Comparison of ENCODE assay signal across 1 cellular context in the genomic region with DNA sequence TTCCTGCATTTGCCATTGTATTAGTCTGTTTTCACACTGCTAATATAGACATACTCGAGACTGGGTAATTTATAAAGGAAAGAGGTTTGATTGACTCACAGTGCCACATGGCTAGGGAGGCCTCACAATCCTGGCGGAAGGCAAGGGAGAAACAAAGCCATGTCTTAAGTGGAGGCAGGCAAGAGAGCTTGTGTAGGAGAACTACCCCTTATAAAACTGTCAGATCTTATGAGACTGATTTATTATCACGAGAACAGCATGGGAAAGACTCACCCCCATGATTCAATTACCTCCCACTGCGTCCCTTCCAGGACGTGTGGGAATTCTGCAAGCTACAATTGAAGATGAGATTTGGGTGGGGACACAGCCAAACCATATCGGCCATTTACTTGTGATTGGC.
TF ChIP-seq lines count a peak whose summit lies in the region.

No MANE protein-coding gene starts in this region.

TF ChIP-seq in WTC11, 78 proteins besides CTCF, POLR2A, EP300 and RAD21:
- TF ChIP-seq, protein P1, sequence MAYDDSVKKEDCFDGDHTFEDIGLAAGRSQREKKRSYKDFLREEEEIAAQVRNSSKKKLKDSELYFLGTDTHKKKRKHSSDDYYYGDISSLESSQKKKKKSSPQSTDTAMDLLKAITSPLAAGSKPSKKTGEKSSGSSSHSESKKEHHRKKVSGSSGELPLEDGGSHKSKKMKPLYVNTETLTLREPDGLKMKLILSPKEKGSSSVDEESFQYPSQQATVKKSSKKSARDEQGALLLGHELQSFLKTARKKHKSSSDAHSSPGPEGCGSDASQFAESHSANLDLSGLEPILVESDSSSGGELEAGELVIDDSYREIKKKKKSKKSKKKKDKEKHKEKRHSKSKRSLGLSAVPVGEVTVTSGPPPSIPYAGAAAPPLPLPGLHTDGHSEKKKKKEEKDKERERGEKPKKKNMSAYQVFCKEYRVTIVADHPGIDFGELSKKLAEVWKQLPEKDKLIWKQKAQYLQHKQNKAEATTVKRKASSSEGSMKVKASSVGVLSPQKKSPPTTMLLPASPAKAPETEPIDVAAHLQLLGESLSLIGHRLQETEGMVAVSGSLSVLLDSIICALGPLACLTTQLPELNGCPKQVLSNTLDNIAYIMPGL (CRISPR knock-in tag; IDR thresholded peaks at IDR 0.05): no peak
- TF ChIP-seq FOXK1 (CRISPR knock-in tag; IDR thresholded peaks at IDR 0.05) (no peak), JAZF1 (CRISPR knock-in tag; IDR thresholded peaks at IDR 0.05) (no peak), ETV6 (CRISPR knock-in tag; IDR thresholded peaks at IDR 0.05) (no peak), ZNF416 (CRISPR knock-in tag; IDR thresholded peaks at IDR 0.05) (no peak), ZNF263 (CRISPR knock-in tag; IDR thresholded peaks at IDR 0.05; ENCODE audit: low read depth) (no peak)
- TF ChIP-seq, protein P2, sequence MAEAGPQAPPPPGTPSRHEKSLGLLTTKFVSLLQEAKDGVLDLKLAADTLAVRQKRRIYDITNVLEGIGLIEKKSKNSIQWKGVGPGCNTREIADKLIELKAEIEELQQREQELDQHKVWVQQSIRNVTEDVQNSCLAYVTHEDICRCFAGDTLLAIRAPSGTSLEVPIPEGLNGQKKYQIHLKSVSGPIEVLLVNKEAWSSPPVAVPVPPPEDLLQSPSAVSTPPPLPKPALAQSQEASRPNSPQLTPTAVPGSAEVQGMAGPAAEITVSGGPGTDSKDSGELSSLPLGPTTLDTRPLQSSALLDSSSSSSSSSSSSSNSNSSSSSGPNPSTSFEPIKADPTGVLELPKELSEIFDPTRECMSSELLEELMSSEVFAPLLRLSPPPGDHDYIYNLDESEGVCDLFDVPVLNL (CRISPR knock-in tag; IDR thresholded peaks at IDR 0.05; ENCODE audit: borderline replicate concordance, low read depth): no peak
- TF ChIP-seq, protein P3, sequence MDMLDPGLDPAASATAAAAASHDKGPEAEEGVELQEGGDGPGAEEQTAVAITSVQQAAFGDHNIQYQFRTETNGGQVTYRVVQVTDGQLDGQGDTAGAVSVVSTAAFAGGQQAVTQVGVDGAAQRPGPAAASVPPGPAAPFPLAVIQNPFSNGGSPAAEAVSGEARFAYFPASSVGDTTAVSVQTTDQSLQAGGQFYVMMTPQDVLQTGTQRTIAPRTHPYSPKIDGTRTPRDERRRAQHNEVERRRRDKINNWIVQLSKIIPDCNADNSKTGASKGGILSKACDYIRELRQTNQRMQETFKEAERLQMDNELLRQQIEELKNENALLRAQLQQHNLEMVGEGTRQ (CRISPR knock-in tag; IDR thresholded peaks at IDR 0.05): no peak
- TF ChIP-seq, protein P4, sequence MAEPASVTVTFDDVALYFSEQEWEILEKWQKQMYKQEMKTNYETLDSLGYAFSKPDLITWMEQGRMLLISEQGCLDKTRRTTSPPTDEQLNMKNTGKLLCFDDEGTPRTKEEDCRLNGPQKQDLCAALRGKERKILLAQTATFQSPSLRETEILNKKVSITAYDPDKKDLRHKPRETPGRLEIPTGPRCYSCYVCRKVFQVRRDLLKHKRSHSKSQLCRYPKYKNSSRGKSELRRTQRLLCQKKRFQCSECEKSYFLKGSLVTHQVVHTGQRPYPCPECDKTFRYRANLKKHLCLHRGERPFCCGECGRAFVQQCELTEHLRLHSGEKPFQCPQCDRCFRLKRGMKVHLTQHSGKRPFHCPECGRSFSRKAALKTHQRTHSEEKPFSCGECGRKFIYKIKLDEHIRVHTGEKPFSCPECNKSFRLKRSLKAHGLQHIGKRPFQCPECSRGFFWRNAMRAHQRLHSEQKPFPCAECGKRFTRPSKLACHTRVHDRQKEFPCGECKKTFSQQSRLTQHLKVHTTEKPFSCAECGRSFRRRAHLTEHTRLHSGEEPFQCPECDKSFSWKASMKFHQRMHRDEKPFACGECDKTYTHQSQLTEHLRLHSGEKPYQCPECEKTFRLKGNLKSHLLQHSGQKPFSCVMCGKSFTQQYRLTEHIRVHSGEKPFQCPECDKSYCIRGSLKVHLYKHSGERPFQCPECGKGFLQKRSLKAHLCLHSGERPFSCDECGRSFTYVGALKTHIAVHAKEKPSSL (CRISPR knock-in tag; conservative IDR thresholded peaks at IDR 0.05): no peak
- TF ChIP-seq, protein P5, sequence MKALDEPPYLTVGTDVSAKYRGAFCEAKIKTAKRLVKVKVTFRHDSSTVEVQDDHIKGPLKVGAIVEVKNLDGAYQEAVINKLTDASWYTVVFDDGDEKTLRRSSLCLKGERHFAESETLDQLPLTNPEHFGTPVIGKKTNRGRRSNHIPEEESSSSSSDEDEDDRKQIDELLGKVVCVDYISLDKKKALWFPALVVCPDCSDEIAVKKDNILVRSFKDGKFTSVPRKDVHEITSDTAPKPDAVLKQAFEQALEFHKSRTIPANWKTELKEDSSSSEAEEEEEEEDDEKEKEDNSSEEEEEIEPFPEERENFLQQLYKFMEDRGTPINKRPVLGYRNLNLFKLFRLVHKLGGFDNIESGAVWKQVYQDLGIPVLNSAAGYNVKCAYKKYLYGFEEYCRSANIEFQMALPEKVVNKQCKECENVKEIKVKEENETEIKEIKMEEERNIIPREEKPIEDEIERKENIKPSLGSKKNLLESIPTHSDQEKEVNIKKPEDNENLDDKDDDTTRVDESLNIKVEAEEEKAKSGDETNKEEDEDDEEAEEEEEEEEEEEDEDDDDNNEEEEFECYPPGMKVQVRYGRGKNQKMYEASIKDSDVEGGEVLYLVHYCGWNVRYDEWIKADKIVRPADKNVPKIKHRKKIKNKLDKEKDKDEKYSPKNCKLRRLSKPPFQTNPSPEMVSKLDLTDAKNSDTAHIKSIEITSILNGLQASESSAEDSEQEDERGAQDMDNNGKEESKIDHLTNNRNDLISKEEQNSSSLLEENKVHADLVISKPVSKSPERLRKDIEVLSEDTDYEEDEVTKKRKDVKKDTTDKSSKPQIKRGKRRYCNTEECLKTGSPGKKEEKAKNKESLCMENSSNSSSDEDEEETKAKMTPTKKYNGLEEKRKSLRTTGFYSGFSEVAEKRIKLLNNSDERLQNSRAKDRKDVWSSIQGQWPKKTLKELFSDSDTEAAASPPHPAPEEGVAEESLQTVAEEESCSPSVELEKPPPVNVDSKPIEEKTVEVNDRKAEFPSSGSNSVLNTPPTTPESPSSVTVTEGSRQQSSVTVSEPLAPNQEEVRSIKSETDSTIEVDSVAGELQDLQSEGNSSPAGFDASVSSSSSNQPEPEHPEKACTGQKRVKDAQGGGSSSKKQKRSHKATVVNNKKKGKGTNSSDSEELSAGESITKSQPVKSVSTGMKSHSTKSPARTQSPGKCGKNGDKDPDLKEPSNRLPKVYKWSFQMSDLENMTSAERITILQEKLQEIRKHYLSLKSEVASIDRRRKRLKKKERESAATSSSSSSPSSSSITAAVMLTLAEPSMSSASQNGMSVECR (CRISPR knock-in tag; IDR thresholded peaks at IDR 0.05; ENCODE audit: borderline replicate concordance): no peak
- TF ChIP-seq, protein P6, sequence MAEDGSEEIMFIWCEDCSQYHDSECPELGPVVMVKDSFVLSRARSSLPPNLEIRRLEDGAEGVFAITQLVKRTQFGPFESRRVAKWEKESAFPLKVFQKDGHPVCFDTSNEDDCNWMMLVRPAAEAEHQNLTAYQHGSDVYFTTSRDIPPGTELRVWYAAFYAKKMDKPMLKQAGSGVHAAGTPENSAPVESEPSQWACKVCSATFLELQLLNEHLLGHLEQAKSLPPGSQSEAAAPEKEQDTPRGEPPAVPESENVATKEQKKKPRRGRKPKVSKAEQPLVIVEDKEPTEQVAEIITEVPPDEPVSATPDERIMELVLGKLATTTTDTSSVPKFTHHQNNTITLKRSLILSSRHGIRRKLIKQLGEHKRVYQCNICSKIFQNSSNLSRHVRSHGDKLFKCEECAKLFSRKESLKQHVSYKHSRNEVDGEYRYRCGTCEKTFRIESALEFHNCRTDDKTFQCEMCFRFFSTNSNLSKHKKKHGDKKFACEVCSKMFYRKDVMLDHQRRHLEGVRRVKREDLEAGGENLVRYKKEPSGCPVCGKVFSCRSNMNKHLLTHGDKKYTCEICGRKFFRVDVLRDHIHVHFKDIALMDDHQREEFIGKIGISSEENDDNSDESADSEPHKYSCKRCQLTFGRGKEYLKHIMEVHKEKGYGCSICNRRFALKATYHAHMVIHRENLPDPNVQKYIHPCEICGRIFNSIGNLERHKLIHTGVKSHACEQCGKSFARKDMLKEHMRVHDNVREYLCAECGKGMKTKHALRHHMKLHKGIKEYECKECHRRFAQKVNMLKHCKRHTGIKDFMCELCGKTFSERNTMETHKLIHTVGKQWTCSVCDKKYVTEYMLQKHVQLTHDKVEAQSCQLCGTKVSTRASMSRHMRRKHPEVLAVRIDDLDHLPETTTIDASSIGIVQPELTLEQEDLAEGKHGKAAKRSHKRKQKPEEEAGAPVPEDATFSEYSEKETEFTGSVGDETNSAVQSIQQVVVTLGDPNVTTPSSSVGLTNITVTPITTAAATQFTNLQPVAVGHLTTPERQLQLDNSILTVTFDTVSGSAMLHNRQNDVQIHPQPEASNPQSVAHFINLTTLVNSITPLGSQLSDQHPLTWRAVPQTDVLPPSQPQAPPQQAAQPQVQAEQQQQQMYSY (CRISPR knock-in tag; IDR thresholded peaks at IDR 0.05): no peak
- TF ChIP-seq, protein P7, sequence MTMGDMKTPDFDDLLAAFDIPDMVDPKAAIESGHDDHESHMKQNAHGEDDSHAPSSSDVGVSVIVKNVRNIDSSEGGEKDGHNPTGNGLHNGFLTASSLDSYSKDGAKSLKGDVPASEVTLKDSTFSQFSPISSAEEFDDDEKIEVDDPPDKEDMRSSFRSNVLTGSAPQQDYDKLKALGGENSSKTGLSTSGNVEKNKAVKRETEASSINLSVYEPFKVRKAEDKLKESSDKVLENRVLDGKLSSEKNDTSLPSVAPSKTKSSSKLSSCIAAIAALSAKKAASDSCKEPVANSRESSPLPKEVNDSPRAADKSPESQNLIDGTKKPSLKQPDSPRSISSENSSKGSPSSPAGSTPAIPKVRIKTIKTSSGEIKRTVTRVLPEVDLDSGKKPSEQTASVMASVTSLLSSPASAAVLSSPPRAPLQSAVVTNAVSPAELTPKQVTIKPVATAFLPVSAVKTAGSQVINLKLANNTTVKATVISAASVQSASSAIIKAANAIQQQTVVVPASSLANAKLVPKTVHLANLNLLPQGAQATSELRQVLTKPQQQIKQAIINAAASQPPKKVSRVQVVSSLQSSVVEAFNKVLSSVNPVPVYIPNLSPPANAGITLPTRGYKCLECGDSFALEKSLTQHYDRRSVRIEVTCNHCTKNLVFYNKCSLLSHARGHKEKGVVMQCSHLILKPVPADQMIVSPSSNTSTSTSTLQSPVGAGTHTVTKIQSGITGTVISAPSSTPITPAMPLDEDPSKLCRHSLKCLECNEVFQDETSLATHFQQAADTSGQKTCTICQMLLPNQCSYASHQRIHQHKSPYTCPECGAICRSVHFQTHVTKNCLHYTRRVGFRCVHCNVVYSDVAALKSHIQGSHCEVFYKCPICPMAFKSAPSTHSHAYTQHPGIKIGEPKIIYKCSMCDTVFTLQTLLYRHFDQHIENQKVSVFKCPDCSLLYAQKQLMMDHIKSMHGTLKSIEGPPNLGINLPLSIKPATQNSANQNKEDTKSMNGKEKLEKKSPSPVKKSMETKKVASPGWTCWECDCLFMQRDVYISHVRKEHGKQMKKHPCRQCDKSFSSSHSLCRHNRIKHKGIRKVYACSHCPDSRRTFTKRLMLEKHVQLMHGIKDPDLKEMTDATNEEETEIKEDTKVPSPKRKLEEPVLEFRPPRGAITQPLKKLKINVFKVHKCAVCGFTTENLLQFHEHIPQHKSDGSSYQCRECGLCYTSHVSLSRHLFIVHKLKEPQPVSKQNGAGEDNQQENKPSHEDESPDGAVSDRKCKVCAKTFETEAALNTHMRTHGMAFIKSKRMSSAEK (CRISPR knock-in tag; IDR thresholded peaks at IDR 0.05; ENCODE audit: borderline replicate concordance): no peak
- TF ChIP-seq, protein P8, sequence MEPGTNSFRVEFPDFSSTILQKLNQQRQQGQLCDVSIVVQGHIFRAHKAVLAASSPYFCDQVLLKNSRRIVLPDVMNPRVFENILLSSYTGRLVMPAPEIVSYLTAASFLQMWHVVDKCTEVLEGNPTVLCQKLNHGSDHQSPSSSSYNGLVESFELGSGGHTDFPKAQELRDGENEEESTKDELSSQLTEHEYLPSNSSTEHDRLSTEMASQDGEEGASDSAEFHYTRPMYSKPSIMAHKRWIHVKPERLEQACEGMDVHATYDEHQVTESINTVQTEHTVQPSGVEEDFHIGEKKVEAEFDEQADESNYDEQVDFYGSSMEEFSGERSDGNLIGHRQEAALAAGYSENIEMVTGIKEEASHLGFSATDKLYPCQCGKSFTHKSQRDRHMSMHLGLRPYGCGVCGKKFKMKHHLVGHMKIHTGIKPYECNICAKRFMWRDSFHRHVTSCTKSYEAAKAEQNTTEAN (CRISPR knock-in tag; IDR thresholded peaks at IDR 0.05): no peak
TF ChIP-seq in WTC11: peak in this region for 0.
